ENCODE assay signal across 1 cellular context in the genomic region with DNA sequence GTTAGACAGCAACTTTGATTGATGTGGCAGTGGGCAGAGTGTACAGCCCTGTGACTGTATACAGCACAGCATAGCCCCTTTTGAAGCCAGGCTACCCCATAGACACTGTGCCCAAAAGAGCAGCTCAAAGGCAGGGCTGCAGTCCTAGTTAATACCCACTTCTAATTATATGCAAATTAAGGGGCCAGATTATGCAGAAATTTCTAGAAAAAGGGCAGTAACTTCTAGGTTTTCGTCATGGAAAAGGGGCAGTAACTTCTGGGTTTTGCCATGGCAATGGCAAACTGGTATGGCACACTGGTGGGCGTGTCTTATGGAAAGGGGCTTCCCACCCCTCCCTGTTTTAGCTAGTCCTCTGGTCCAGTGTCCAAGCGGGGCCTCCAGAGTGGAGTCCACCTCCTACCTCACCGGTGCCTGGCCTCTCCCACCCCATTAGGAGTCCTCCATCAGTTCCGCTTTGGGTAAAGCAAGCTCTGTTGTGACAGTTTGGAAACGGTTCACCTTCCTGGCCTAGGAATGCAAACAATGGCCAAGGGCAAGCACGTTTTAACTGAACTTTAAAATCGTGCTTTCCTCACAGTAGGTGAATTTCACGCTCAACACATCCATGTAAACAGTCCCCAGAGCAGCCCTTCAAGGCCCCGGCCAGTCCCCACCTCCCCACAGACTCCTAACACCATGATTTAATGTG.
A peak's percentile ranks its signal among the peaks of the same experiment; 100 is the strongest.
TF ChIP-seq lines count a peak whose summit lies in the region.

No MANE protein-coding gene starts in this region.

TF ChIP-seq in HepG2, 621 proteins besides CTCF, POLR2A, EP300 and RAD21 (continued from another document):
- no peak for TF ChIP-seq ZNF510 (CRISPR knock-in tag; IDR thresholded peaks at IDR 0.05; ENCODE audit: low read depth)
- TF ChIP-seq, protein P1, sequence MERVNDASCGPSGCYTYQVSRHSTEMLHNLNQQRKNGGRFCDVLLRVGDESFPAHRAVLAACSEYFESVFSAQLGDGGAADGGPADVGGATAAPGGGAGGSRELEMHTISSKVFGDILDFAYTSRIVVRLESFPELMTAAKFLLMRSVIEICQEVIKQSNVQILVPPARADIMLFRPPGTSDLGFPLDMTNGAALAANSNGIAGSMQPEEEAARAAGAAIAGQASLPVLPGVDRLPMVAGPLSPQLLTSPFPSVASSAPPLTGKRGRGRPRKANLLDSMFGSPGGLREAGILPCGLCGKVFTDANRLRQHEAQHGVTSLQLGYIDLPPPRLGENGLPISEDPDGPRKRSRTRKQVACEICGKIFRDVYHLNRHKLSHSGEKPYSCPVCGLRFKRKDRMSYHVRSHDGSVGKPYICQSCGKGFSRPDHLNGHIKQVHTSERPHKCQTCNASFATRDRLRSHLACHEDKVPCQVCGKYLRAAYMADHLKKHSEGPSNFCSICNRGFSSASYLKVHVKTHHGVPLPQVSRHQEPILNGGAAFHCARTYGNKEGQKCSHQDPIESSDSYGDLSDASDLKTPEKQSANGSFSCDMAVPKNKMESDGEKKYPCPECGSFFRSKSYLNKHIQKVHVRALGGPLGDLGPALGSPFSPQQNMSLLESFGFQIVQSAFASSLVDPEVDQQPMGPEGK (CRISPR knock-in tag; IDR thresholded peaks at IDR 0.05): peak; percentile 23; the same call in 1 of the 2 replicates
- peak; percentile 46; the same call in 1 of the 2 replicates for TF ChIP-seq ZNF792 (CRISPR knock-in tag; IDR thresholded peaks at IDR 0.05)
- no peak for TF ChIP-seq NFIC (IDR thresholded peaks at IDR 0.05; ENCODE audit: low read length)
- TF ChIP-seq HNF4A (CRISPR knock-in tag; IDR thresholded peaks at IDR 0.05): peak; percentile 50
- no peak for TF ChIP-seq CAMTA2 (CRISPR knock-in tag; IDR thresholded peaks at IDR 0.05; ENCODE audit: borderline replicate concordance)
- TF ChIP-seq ZNF629 (CRISPR knock-in tag; conservative IDR thresholded peaks at IDR 0.05): no peak; the same call in 1 of the 2 replicates
- no peak for TF ChIP-seq ZNF329 (CRISPR knock-in tag; IDR thresholded peaks at IDR 0.05; ENCODE audit: low read depth)
- TF ChIP-seq ZNF232 (CRISPR knock-in tag; IDR thresholded peaks at IDR 0.05; ENCODE audit: borderline replicate concordance): no peak
- TF ChIP-seq ZNF615 (CRISPR knock-in tag; IDR thresholded peaks at IDR 0.05; ENCODE audit: borderline replicate concordance): no peak
- no peak for TF ChIP-seq ZNF512B (CRISPR knock-in tag; IDR thresholded peaks at IDR 0.05; ENCODE audit: borderline replicate concordance)
- TF ChIP-seq, protein P2, sequence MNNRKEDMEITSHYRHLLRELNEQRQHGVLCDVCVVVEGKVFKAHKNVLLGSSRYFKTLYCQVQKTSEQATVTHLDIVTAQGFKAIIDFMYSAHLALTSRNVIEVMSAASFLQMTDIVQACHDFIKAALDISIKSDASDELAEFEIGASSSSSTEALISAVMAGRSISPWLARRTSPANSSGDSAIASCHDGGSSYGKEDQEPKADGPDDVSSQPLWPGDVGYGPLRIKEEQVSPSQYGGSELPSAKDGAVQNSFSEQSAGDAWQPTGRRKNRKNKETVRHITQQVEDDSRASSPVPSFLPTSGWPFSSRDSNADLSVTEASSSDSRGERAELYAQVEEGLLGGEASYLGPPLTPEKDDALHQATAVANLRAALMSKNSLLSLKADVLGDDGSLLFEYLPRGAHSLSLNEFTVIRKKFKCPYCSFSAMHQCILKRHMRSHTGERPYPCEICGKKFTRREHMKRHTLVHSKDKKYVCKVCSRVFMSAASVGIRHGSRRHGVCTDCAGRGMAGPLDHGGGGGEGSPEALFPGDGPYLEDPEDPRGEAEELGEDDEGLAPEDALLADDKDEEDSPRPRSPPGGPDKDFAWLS (CRISPR knock-in tag; IDR thresholded peaks at IDR 0.05; ENCODE audit: borderline replicate concordance): no peak
- peak; percentile 51; the same call in 1 of the 2 replicates for TF ChIP-seq SKIL (CRISPR knock-in tag; IDR thresholded peaks at IDR 0.05; ENCODE audit: borderline replicate concordance)
- TF ChIP-seq BORCS8-MEF2B (CRISPR knock-in tag; IDR thresholded peaks at IDR 0.05): no peak
- TF ChIP-seq IKZF1 (IDR thresholded peaks at IDR 0.05): no peak
TF ChIP-seq in HepG2: peak in this region for 56.
